In the genomic region with DNA sequence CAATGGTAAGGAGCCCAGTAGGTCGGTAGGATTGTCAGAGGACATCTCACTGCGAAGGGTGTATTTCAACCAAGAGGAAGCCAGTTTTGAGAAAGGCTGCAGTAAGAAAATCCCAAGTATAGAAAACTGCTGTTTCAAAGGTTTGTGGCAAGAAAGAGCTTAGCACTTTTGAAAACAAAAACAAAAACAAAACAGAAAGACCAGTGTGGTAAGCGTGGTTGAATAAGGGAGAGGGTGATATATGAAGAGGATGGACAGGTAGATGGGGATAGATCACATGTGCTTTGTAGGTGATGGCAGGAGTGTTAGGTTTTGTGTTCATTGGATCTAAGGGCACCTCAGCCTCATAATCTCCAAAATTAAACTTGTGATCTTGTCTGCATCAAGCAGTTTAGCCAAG, we compare ENCODE assay signal across 11 cellular contexts.
DNase-seq lines count a peak whose midpoint lies in the region; ATAC-seq and TF ChIP-seq lines count a peak whose summit lies in the region.
"Had no signal": no experiment of that assay in that cellular context is flagged by ENCODE, and none has a peak within 500 bp of the region (broad histone marks: within the 10 kb centered on the region; RNA-seq: fewer than 3 reads in every experiment).

No MANE protein-coding gene starts in this region.

- intact Hi-C loops in ascending aorta (cut with DNase I), result no loop called here

- POLR2A ChIA-PET in CD8-positive, alpha-beta memory T cell (lab: Charles Lee), result no interaction called here

- no peak for DNase-seq in CD8-positive, alpha-beta memory T cell
- no peak for DNase-seq in ascending aorta (ENCODE audit: low spot score in 2 of 2)
- DNase-seq in NCI-H1048 (lab: John Stamatoyannopoulos, UW), result no peak
- DNase-seq in NCI-H2081 treated with DMSO at 0.1 percent for 48 hours (lab: John Stamatoyannopoulos, UW), result no peak
- DNase-seq: kidney; stimulated activated CD4-positive, alpha-beta T cell treated with anti-CD3 and anti-CD28 coated beads, Interleukin-12 subunit alpha, Interleukin-12 subunit beta, amount 100 ng/mL, for 4 hours; stimulated activated naive CD8-positive, alpha-beta T cell treated with anti-CD3 and anti-CD28 coated beads, Interleukin-15, Interleukin-2, amounts not matched to agents 100 U/mL and 50 U/mL, for 24 hours had no signal

- H3K9me3 Mint-ChIP-seq in CD8-positive, alpha-beta memory T cell, result no peaks in the 10 kb centered on the region

- H3K36me3 Mint-ChIP-seq in CD8-positive, alpha-beta memory T cell, result no peaks in the 10 kb centered on the region

- H3K4me1 Mint-ChIP-seq in CD8-positive, alpha-beta memory T cell, result no peaks in the 10 kb centered on the region

- H3K27me3 ChIP-seq in CD8-positive, alpha-beta memory T cell (ENCODE audit: insufficient read depth, low read length, poor library complexity, severe bottlenecking), result no peaks in the 10 kb centered on the region
- H3K27me3 ChIP-seq in ascending aorta, result no peaks in the 10 kb centered on the region

- CTCF ChIA-PET in CD8-positive, alpha-beta memory T cell (lab: Charles Lee), result no interaction called here

- no peaks in the 10 kb centered on the region for H3K9me3 ChIP-seq in CD8-positive, alpha-beta memory T cell (ENCODE audit: low read length)
- H3K9me3 ChIP-seq in ascending aorta, result no peaks in the 10 kb centered on the region

- ATAC-seq in GM18498 (IDR thresholded peaks at IDR 0.05; ENCODE audit: unreplicated experiment) (peak; percentile 94), GM19467 (IDR thresholded peaks at IDR 0.05; ENCODE audit: unreplicated experiment) (peak; percentile 85), HG02938 (IDR thresholded peaks at IDR 0.05; ENCODE audit: unreplicated experiment) (peak; percentile 89), HG03571 (IDR thresholded peaks at IDR 0.05; ENCODE audit: unreplicated experiment) (peak; percentile 72)
- ATAC-seq: stimulated activated naive CD8-positive, alpha-beta T cell treated with anti-CD3 and anti-CD28 coated beads, Interleukin-15, Interleukin-2, amounts not matched to agents 100 U/mL and 50 U/mL, for 24 hours had no signal

- no peak overlapping the region for H3K4me3 Mint-ChIP-seq in CD8-positive, alpha-beta memory T cell

- H3K27ac ChIP-seq in CD8-positive, alpha-beta memory T cell (ENCODE audit: low read depth, low read length), result no peak overlapping the region
- no peak overlapping the region for H3K27ac ChIP-seq in ascending aorta

- H3K36me3 ChIP-seq in CD8-positive, alpha-beta memory T cell (ENCODE audit: insufficient read depth, low read length), result no peaks in the 10 kb centered on the region
- H3K36me3 ChIP-seq in ascending aorta, result no peaks in the 10 kb centered on the region

- no peak for TF ChIP-seq CTCF in ascending aorta (IDR thresholded peaks at IDR 0.05)

- H3K27ac Mint-ChIP-seq in CD8-positive, alpha-beta memory T cell, result no peak overlapping the region

- H3K4me1 ChIP-seq in CD8-positive, alpha-beta memory T cell (ENCODE audit: insufficient read depth, low read length), result no peaks in the 10 kb centered on the region
- no peaks in the 10 kb centered on the region for H3K4me1 ChIP-seq in ascending aorta

- no peak overlapping the region for H3K4me3 ChIP-seq in CD8-positive, alpha-beta memory T cell (ENCODE audit: low read length)
- H3K4me3 ChIP-seq in ascending aorta, result no peak overlapping the region

- H3K27me3 Mint-ChIP-seq in CD8-positive, alpha-beta memory T cell, result peaks cover 2 to 12% of the 10 kb centered on the region in 2 donors
